ENCODE assay signal across 6 cellular contexts in the genomic region with DNA sequence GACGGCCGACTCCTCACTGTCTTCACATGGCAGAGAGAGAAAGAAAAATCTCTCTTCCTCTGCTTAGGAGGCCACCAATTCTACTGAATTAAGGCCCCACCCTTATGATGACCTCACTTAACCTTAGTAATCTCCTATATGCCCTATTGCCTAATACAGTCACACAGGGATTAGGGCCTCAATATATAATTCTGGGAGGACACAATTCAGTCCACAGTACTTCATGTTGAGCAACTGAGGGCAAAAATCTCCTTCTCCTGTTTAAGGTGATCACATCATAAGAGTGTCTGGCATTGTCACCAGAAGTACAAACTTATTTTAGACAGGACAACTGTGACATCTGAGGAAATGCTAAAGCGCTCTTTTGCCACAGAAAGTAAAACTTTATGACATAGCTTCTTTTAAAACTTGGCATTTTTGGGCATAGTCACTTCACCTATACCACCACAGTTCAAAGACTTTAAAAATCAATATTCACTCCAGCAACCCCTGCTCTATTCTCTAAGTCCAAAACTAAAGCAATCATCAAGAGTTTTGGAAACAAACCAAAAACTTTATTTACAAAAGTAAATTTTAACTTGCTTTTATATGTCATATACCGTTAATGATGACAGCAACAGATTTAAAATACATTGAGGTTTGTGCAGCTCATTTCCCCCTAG.
DNase-seq lines count a peak whose midpoint lies in the region; ATAC-seq, FAIRE-seq and TF ChIP-seq lines count a peak whose summit lies in the region.
"Not testable (repeated sequence)": the region's sequence is repeated elsewhere in the genome, so short reads cannot be mapped to it uniquely, and the experiment has no call there.

No MANE protein-coding gene starts in this region.

- not testable (repeated sequence) for H3K4me1 ChIP-seq in mammary epithelial cell (ENCODE audit: insufficient read depth, low read length); endothelial cell of umbilical vein (ENCODE audit: control insufficient read depth, extremely low read depth, insufficient read depth, low read length); liver (ENCODE audit: control insufficient read depth in 4 of 4, insufficient read depth in 4 of 4, low read length in 3 of 4); right lobe of liver

- not testable (repeated sequence) for TF ChIP-seq CTCF in VCaP (conservative IDR thresholded peaks at IDR 0.05); mammary epithelial cell (conservative IDR thresholded peaks at IDR 0.05 in 1 of 2, IDR thresholded peaks at IDR 0.05 in 1 of 2; ENCODE audit: extremely low read depth in 1 of 2, insufficient read depth in 1 of 2, low read depth in 1 of 2, low read length in 2 of 2); endothelial cell of umbilical vein (IDR thresholded peaks at IDR 0.05; ENCODE audit: extremely low read depth in 1 of 2, insufficient read depth in 1 of 2, low read depth in 1 of 2, low read length in 2 of 2); liver (IDR thresholded peaks at IDR 0.05; ENCODE audit: low read depth, low read length, missing input control); right lobe of liver (IDR thresholded peaks at IDR 0.05)

- dilution Hi-C loops in mammary epithelial cell (cut with HindIII; ENCODE audit: low sequenced_read_pairs); endothelial cell of umbilical vein (cut with MboI; ENCODE audit: extremely low pct_ligation_motif_present, low sequenced_read_pairs): not testable (repeated sequence)

- H3K36me3 ChIP-seq in mammary epithelial cell (ENCODE audit: insufficient read depth, low read length); endothelial cell of umbilical vein (ENCODE audit: control insufficient read depth in 2 of 2, extremely low read depth in 1 of 2, insufficient read depth in 2 of 2, low read length in 2 of 2); liver (ENCODE audit: control insufficient read depth in 4 of 4, insufficient read depth in 3 of 4, low read depth in 1 of 4, low read length in 3 of 4); right lobe of liver: not testable (repeated sequence)

- ATAC-seq in left lobe of liver = peak; percentile 64
- ATAC-seq in right lobe of liver = peak; percentile 43 to 79 (median 55)

- H3K79me2 ChIP-seq in mammary epithelial cell (ENCODE audit: insufficient read depth, low read length); endothelial cell of umbilical vein (ENCODE audit: control insufficient read depth, insufficient read depth, low read length): not testable (repeated sequence)

- TF ChIP-seq RAD21 in liver (IDR thresholded peaks at IDR 0.05) = not testable (repeated sequence)

- not testable (repeated sequence) for H3K9ac ChIP-seq in mammary epithelial cell (ENCODE audit: insufficient read depth, low read length); endothelial cell of umbilical vein (replicated peaks; ENCODE audit: extremely low read depth, insufficient read depth, low read length); liver (ENCODE audit: low read depth in 1 of 2, low read length in 2 of 2)

- H3K27me3 ChIP-seq in mammary epithelial cell (ENCODE audit: insufficient read depth, low read length); endothelial cell of umbilical vein (ENCODE audit: control insufficient read depth in 2 of 2, insufficient read depth in 2 of 2, low read length in 2 of 2); liver (ENCODE audit: control insufficient read depth in 4 of 4, insufficient read depth in 4 of 4, low read length in 3 of 4); right lobe of liver: not testable (repeated sequence)

- not testable (repeated sequence) for H3K4me3 ChIP-seq in mammary epithelial cell (replicated peaks in 1 of 3; ENCODE audit: insufficient read depth in 1 of 3, low read depth in 2 of 3, low read length in 3 of 3); endothelial cell of umbilical vein (replicated peaks in 1 of 3; ENCODE audit: insufficient read depth in 1 of 3, low read depth in 1 of 3, low read length in 3 of 3); liver (ENCODE audit: low read depth in 1 of 3, low read length in 3 of 3); right lobe of liver

- in situ Hi-C loops in mammary epithelial cell (cut with MboI; ENCODE audit: low sequenced_read_pairs in 2 of 2) = not testable (repeated sequence)

- CTCF ChIA-PET in mammary epithelial cell (lab: Charles Lee; ENCODE audit: low non-redundant PET); endothelial cell of umbilical vein (lab: Charles Lee): not testable (repeated sequence)

- POLR2A ChIA-PET in endothelial cell of umbilical vein (lab: Charles Lee) = not testable (repeated sequence)

- intact Hi-C loops in mammary epithelial cell (cut with micrococcal nuclease); endothelial cell of umbilical vein (cut with micrococcal nuclease); right lobe of liver (cut with DNase I): not testable (repeated sequence)

- H4K20me1 ChIP-seq in mammary epithelial cell (ENCODE audit: insufficient read depth, low read length); endothelial cell of umbilical vein (replicated peaks; ENCODE audit: control insufficient read depth, extremely low read depth, insufficient read depth, low read length): not testable (repeated sequence)

- not testable (repeated sequence) for H3K9me3 ChIP-seq in mammary epithelial cell (replicated peaks; ENCODE audit: insufficient read depth, low read length); endothelial cell of umbilical vein (replicated peaks; ENCODE audit: control insufficient read depth, insufficient read depth, low read length); liver (ENCODE audit: control insufficient read depth in 4 of 4, low read length in 3 of 4); right lobe of liver

- DNase-seq in mammary epithelial cell; endothelial cell of umbilical vein (ENCODE audit: low read depth, low spot score); left lobe of liver (ENCODE audit: low spot score); right lobe of liver: not testable (repeated sequence)

- not testable (repeated sequence) for H3K4me2 ChIP-seq in mammary epithelial cell (ENCODE audit: insufficient read depth, low read depth, low read length); endothelial cell of umbilical vein (ENCODE audit: insufficient read depth, low read length)

- not testable (repeated sequence) for H3K9me1 ChIP-seq in endothelial cell of umbilical vein (replicated peaks; ENCODE audit: control insufficient read depth, extremely low read depth, insufficient read depth, low read length)

- not testable (repeated sequence) for H2AFZ ChIP-seq in mammary epithelial cell (ENCODE audit: low read depth, low read length); endothelial cell of umbilical vein (ENCODE audit: low read depth, low read length)

- not testable (repeated sequence) for TF ChIP-seq POLR2A in endothelial cell of umbilical vein (IDR thresholded peaks at IDR 0.05; ENCODE audit: low read depth, low read length); right lobe of liver (IDR thresholded peaks at IDR 0.05)

- 100% methylated on average over 3 of the region's 4 CpGs for WGBS in mammary epithelial cell (ENCODE audit: low coverage, missing lambda C conversion rate)
- 88% methylated on average over 3 of the region's 4 CpGs for WGBS in liver
- WGBS in right lobe of liver (ENCODE audit: insufficient coverage, low coverage, low lambda C conversion rate, missing lambda C conversion rate) = 67% methylated on average over 1 of the region's 4 CpGs

- FAIRE-seq in endothelial cell of umbilical vein (lab: Jason Lieb, UNC) = peak; percentile 48

- BruUV-seq in mammary epithelial cell (replicated peaks; lab: Mats Ljungman, UMichigan) = TSS peak; percentile 16
- BruUV-seq in endothelial cell of umbilical vein (replicated peaks; lab: Mats Ljungman, UMichigan) = not testable (repeated sequence)

- peak overlapping the region; percentile 43; the same call in 1 of the 2 replicates for H3K27ac ChIP-seq in VCaP
- H3K27ac ChIP-seq in mammary epithelial cell (ENCODE audit: insufficient read depth, low read depth, low read length); endothelial cell of umbilical vein (ENCODE audit: insufficient read depth, low read depth, low read length); liver (ENCODE audit: low read depth in 1 of 2, low read length in 2 of 2); right lobe of liver: not testable (repeated sequence)

TF ChIP-seq in liver, 16 proteins besides CTCF, POLR2A, EP300 and RAD21:
- TF ChIP-seq RXRA (IDR thresholded peaks at IDR 0.05) (peak in 1 of 2 donors; percentile 9), HNF4A (conservative IDR thresholded peaks at IDR 0.05) (peak in 1 of 2 donors; percentile 41), SP1 (IDR thresholded peaks at IDR 0.05) (peak; percentile 7)
